ENCODE assay signal across 15 cellular contexts in genomic region chr1:184049836-184050468, GRCh38. TPM values are rescaled to one million over a fixed set of nuclear protein-coding genes. Genes with fewer than 3 reads are reported as not detected.
DNase-seq lines count a peak whose midpoint lies in the region; ATAC-seq, FAIRE-seq and TF ChIP-seq lines count a peak whose summit lies in the region.
"Had no signal": no experiment of that assay in that cellular context is flagged by ENCODE, and none has a peak within 500 bp of the region (broad histone marks: within the 10 kb centered on the region; RNA-seq: fewer than 3 reads in every experiment).

No MANE protein-coding gene starts in this region.

- no TSS peak for BruUV-seq in K562 (replicated peaks; lab: Mats Ljungman, UMichigan)

- H3K27me3 ChIP-seq in MM.1S (replicated peaks; ENCODE audit: insufficient read depth, low read length) (no peaks in the 10 kb centered on the region), K562 (ENCODE audit: control insufficient read depth in 2 of 2, insufficient read depth in 2 of 2, low read length in 2 of 2) (no peaks in the 10 kb centered on the region)

- in situ Hi-C loops in K562 (cut with MboI) = no loop called here

- peak overlapping the region; percentile 87; the same call in 1 of the 2 replicates for H2AFZ ChIP-seq in MM.1S (ENCODE audit: low read length)
- H2AFZ ChIP-seq in K562 (ENCODE audit: low read depth, low read length) = no peak overlapping the region

- peak overlapping the region; percentile 20 for H3K27ac Mint-ChIP-seq in activated CD4-positive, alpha-beta T cell treated with anti-CD3 and anti-CD28 coated beads, Interleukin-2, amount 10 ng/mL, durations not matched to agents 24 days and 14 days
- H3K27ac Mint-ChIP-seq in neural crest cell (ENCODE audit: unreplicated experiment) = no peak overlapping the region

- ATAC-seq in K562 (no peak), GM19467 (IDR thresholded peaks at IDR 0.05; ENCODE audit: unreplicated experiment) (no peak), GM21737 (IDR thresholded peaks at IDR 0.05; ENCODE audit: unreplicated experiment) (no peak)
- ATAC-seq: A549, esophagus mucosa had no signal

- H3K4me3 Mint-ChIP-seq in activated CD4-positive, alpha-beta T cell treated with anti-CD3 and anti-CD28 coated beads, Interleukin-2, amount 10 ng/mL, durations not matched to agents 24 days and 14 days = peak overlapping the region; percentile 29
- peak overlapping the region; percentile 95 for H3K4me3 Mint-ChIP-seq in neural crest cell

- H3K9me3 ChIP-seq in MM.1S (replicated peaks; ENCODE audit: insufficient read depth, low read length) = no peaks in the 10 kb centered on the region
- peaks cover under 1% of the 10 kb centered on the region; the same call in 1 of the 2 replicates for H3K9me3 ChIP-seq in K562 (replicated peaks; ENCODE audit: control insufficient read depth, insufficient read depth, low read depth, low read length)
- H3K9me3 ChIP-seq: neutrophil, thoracic aorta had no signal

- H3K4me3 ChIP-seq in MM.1S (ENCODE audit: low read length) = no peak overlapping the region
- no peak overlapping the region for H3K4me3 ChIP-seq in K562

- intact Hi-C loops in activated CD4-positive, alpha-beta T cell treated with anti-CD3 and anti-CD28 coated beads, Interleukin-2, amount 10 ng/mL, durations not matched to agents 24 days and 14 days (cut with micrococcal nuclease) = loop anchor here (2.0 to 5.0 kb wide), 3 partner anchors 133 to 398 kb away; partner anchors contain the start of genes APOBEC4 and C1orf21
- intact Hi-C loops in K562 (cut with micrococcal nuclease) = loop anchor here (5.0 to 10.0 kb wide), 2 partner anchors 58 to 415 kb away; partner anchors contain the start of gene ARPC5

- H3K27ac ChIP-seq in MM.1S (ENCODE audit: low read length) = peak overlapping the region; percentile 87; the same call in 1 of the 2 replicates
- H3K27ac ChIP-seq in K562 (ENCODE audit: extremely low read depth, low read depth, low read length) = no peak overlapping the region
- H3K27ac ChIP-seq: neutrophil had no signal

- H3K4me1 Mint-ChIP-seq in activated CD4-positive, alpha-beta T cell treated with anti-CD3 and anti-CD28 coated beads, Interleukin-2, amount 10 ng/mL, durations not matched to agents 24 days and 14 days = peaks cover 26% of the 10 kb centered on the region
- peaks cover 53% of the 10 kb centered on the region for H3K4me1 Mint-ChIP-seq in neural crest cell

- no peak for TF ChIP-seq CTCF in MM.1S (IDR thresholded peaks at IDR 0.05; ENCODE audit: low read length)
- TF ChIP-seq CTCF in K562 (IDR thresholded peaks at IDR 0.05 in 2 of 3, conservative IDR thresholded peaks at IDR 0.05 in 1 of 3; ENCODE audit: insufficient read depth in 2 of 3, low read depth in 1 of 3, low read length in 3 of 3) = no peak
- TF ChIP-seq CTCF in neural crest cell (conservative IDR thresholded peaks at IDR 0.05) = no peak

- FAIRE-seq in K562 (lab: Jason Lieb, UNC) = no peak
- FAIRE-seq: A549 had no signal

- H3K4me2 ChIP-seq in MM.1S (ENCODE audit: low read depth, low read length) = peak overlapping the region; percentile 81; the same call in 1 of the 2 replicates
- no peak overlapping the region for H3K4me2 ChIP-seq in K562 (ENCODE audit: insufficient read depth, low read length)

- POLR2A ChIA-PET in K562 (lab: Yijun Ruan, JAX) = interaction anchor here (0.6 to 2.9 kb wide), 5 partner anchors 10 to 37 kb away, joined by 3 to 21 read pairs (median 11); partner anchors contain the start of gene COLGALT2

- H3K9me1 ChIP-seq in K562 (ENCODE audit: control insufficient read depth, insufficient read depth, low read length) = no peaks in the 10 kb centered on the region

- no peak for DNase-seq in activated CD4-positive, alpha-beta T cell treated with anti-CD3 and anti-CD28 coated beads, Interleukin-2, amount 10 ng/mL, durations not matched to agents 24 days and 14 days
- no peak for DNase-seq in activated CD4-positive, alpha-beta T cell treated with anti-CD3 and anti-CD28 coated beads, Interleukin-2, amount 50 U/mL, for 48 hours
- DNase-seq in MM.1S (no peak), K562 (ENCODE audit: extremely low read depth in 1 of 4, low spot score in 3 of 4) (no peak), neural crest cell (ENCODE audit: low read depth, low spot score) (no peak), T-helper 9 cell (no peak)
- DNase-seq: activated CD4-positive, alpha-beta T cell treated with anti-CD3 and anti-CD28 coated beads for 1 hour; hippocampal formation; NCI-H2171 treated with DMSO at 0.1 percent for 48 hours had no signal

- no peaks in the 10 kb centered on the region for H3K36me3 ChIP-seq in MM.1S (replicated peaks; ENCODE audit: insufficient read depth, low read length)
- peaks cover 16% of the 10 kb centered on the region for H3K36me3 ChIP-seq in K562 (ENCODE audit: control insufficient read depth, insufficient read depth, low read length)
- H3K36me3 ChIP-seq: thoracic aorta had no signal

- H3K27me3 Mint-ChIP-seq in activated CD4-positive, alpha-beta T cell treated with anti-CD3 and anti-CD28 coated beads, Interleukin-2, amount 10 ng/mL, durations not matched to agents 24 days and 14 days = peaks cover 29% of the 10 kb centered on the region
- peaks cover 1% of the 10 kb centered on the region for H3K27me3 Mint-ChIP-seq in neural crest cell (ENCODE audit: low read depth)

- 49% methylated on average over 2 of the region's 2 CpGs for WGBS in K562 (ENCODE audit: insufficient coverage, low coverage, missing lambda C conversion rate)

- H3K36me3 Mint-ChIP-seq in activated CD4-positive, alpha-beta T cell treated with anti-CD3 and anti-CD28 coated beads, Interleukin-2, amount 10 ng/mL, durations not matched to agents 24 days and 14 days (ENCODE audit: low read depth) = peaks cover 12% of the 10 kb centered on the region
- peaks cover 4% of the 10 kb centered on the region for H3K36me3 Mint-ChIP-seq in neural crest cell (ENCODE audit: low read depth)

- no peaks in the 10 kb centered on the region for H4K20me1 ChIP-seq in MM.1S (ENCODE audit: insufficient read depth, low read length)
- H4K20me1 ChIP-seq in K562 (replicated peaks; ENCODE audit: control insufficient read depth, insufficient read depth, low read length) = no peaks in the 10 kb centered on the region

- H3K79me2 ChIP-seq in MM.1S (ENCODE audit: low read length) (peaks cover 32% of the 10 kb centered on the region), K562 (ENCODE audit: control insufficient read depth, insufficient read depth, low read length) (peaks cover 41% of the 10 kb centered on the region)

- H3K9me3 Mint-ChIP-seq in activated CD4-positive, alpha-beta T cell treated with anti-CD3 and anti-CD28 coated beads, Interleukin-2, amount 10 ng/mL, durations not matched to agents 24 days and 14 days = peaks cover 6% of the 10 kb centered on the region
- H3K9me3 Mint-ChIP-seq in neural crest cell = no peaks in the 10 kb centered on the region

- H3K9ac ChIP-seq in MM.1S (ENCODE audit: low read length) (no peak overlapping the region; the same call in 1 of the 2 replicates), K562 (ENCODE audit: insufficient read depth in 1 of 2, low read depth in 2 of 2, low read length in 2 of 2) (peak overlapping the region in 1 of 2 experiments; percentile 99; a peak in 1 of 4 replicates)

- TF ChIP-seq EP300 in K562 (IDR thresholded peaks at IDR 0.05; ENCODE audit: low read length) = no peak

- H3F3A ChIP-seq in MM.1S (ENCODE audit: insufficient read depth, low read length) = peaks cover 22% of the 10 kb centered on the region

- no peak for TF ChIP-seq POLR2A in K562 (conservative IDR thresholded peaks at IDR 0.05)

- no peak for TF ChIP-seq RAD21 in K562 (CRISPR knock-in tag; conservative IDR thresholded peaks at IDR 0.05 in 1 of 2, IDR thresholded peaks at IDR 0.05 in 1 of 2)

- H3K4me1 ChIP-seq in MM.1S (ENCODE audit: low read length) = peaks cover 26% of the 10 kb centered on the region
- peaks cover 0 to 23% of the 10 kb centered on the region in 2 experiments; a peak in 4 of 5 replicates for H3K4me1 ChIP-seq in K562 (replicated peaks in 1 of 2; ENCODE audit: control insufficient read depth in 2 of 2, insufficient read depth in 2 of 2, low read length in 2 of 2)

- no peaks in the 10 kb centered on the region for H3K9me2 ChIP-seq in MM.1S (replicated peaks; ENCODE audit: insufficient read depth, low read length)

- CTCF ChIA-PET in K562 (lab: Yijun Ruan, JAX; ENCODE audit: low intra/inter-chr PET ratio) = no interaction called here

RNA-seq across cellular contexts. Expression of gene TSEN15, which starts 1.6 kb away (rescaled TPM):
- 44.9 and 48.3 TPM in 2 replicates for total RNA-seq in activated CD4-positive, alpha-beta T cell treated with anti-CD3 and anti-CD28 coated beads, Interleukin-2, amount 10 ng/mL, durations not matched to agents 24 days and 14 days
- 40.1 and 121 TPM in 2 replicates for total RNA-seq in K562 (2011; cell fraction: chromatin; rRNA removed; ENCODE audit: low replicate concordance)
- 27.5 and 40.1 TPM in 2 replicates for total RNA-seq in K562 (2011; cell fraction: nucleolus; rRNA removed)
- 71.9 and 122 TPM in 2 replicates for total RNA-seq in K562 (2011; cell fraction: nucleoplasm; rRNA removed)
- total RNA-seq in K562 (2014; rRNA removed) = 82.8 and 83.9 TPM in 2 replicates
- 121 and 146 TPM in 2 replicates for total RNA-seq in K562 (2014; rRNA removed; fragmentation: Illumina TruSeq; extraction: Trizol)
- total RNA-seq in K562 (2015; rRNA removed; fragmentation: Illumina TruSeq; extraction: Trizol) = 83.2 and 92.8 TPM in 2 replicates
- 81.9 and 86.4 TPM in 2 replicates for total RNA-seq in K562 (2021)
- 97.1 and 108 TPM in 2 replicates for polyA plus RNA-seq in K562 (2011; rRNA removed)
- polyA plus RNA-seq in K562 (2011; cell fraction: cytosol; rRNA removed) = 28.9 and 65.9 TPM in 2 replicates
- 65.9 and 104 TPM in 2 replicates for polyA plus RNA-seq in K562 (2011; cell fraction: nucleus; rRNA removed)
- polyA plus RNA-seq in K562 (2012) = 56.9 and 143 TPM in 2 replicates
- 106 and 118 TPM in 2 replicates for polyA plus RNA-seq in K562 (2014; fragmentation: Illumina TruSeq; extraction: Trizol)
- 10 to 100 TPM; 25.6 to 36.1 TPM for polyA plus RNA-seq in K562 (2014; fragmentation: Nextera tagmentation; extraction: Ambion mirVana)
- polyA plus RNA-seq in K562 (2014; rRNA removed) = 91.3 and 104 TPM in 2 replicates
- 87.9 and 108 TPM in 2 replicates for polyA minus RNA-seq in K562 (2011; rRNA and poly(A)+ RNA removed)
- polyA minus RNA-seq in K562 (2011; cell fraction: cytosol; rRNA and poly(A)+ RNA removed) = 43.4 and 50.1 TPM in 2 replicates
- 69.7 and 127 TPM in 2 replicates for polyA minus RNA-seq in K562 (2011; cell fraction: nucleus; rRNA and poly(A)+ RNA removed)
- total RNA-seq in neural crest cell = 50.2 and 50.5 TPM in 2 replicates

RNA-seq across cellular contexts. Expression of gene COLGALT2, which starts 12.4 kb away (rescaled TPM):
- 1.3 and 1.7 TPM in 2 replicates for total RNA-seq in activated CD4-positive, alpha-beta T cell treated with anti-CD3 and anti-CD28 coated beads, Interleukin-2, amount 10 ng/mL, durations not matched to agents 24 days and 14 days
- 26.9 and 36.6 TPM in 2 replicates for total RNA-seq in K562 (2011; cell fraction: chromatin; rRNA removed; ENCODE audit: low replicate concordance)
- total RNA-seq in K562 (2011; cell fraction: nucleolus; rRNA removed) = 22.2 TPM in 2 replicates
- total RNA-seq in K562 (2011; cell fraction: nucleoplasm; rRNA removed) = 33.3 and 42.1 TPM in 2 replicates
- total RNA-seq in K562 (2014; rRNA removed) = 18.8 and 19.1 TPM in 2 replicates
- total RNA-seq in K562 (2014; rRNA removed; fragmentation: Illumina TruSeq; extraction: Trizol) = 19.2 and 23.0 TPM in 2 replicates
- total RNA-seq in K562 (2015; rRNA removed; fragmentation: Illumina TruSeq; extraction: Trizol) = 11.3 and 11.6 TPM in 2 replicates
- total RNA-seq in K562 (2021) = 23.2 and 29.1 TPM in 2 replicates
- polyA plus RNA-seq in K562 (2011; rRNA removed) = 7.4 and 9.3 TPM in 2 replicates
- 8.1 and 8.2 TPM in 2 replicates for polyA plus RNA-seq in K562 (2011; cell fraction: cytosol; rRNA removed)
- polyA plus RNA-seq in K562 (2011; cell fraction: nucleus; rRNA removed) = 36.5 and 59.0 TPM in 2 replicates
- polyA plus RNA-seq in K562 (2012) = 16.0 and 73.3 TPM in 2 replicates
- 29.3 and 32.1 TPM in 2 replicates for polyA plus RNA-seq in K562 (2014; fragmentation: Illumina TruSeq; extraction: Trizol)
- 10 to 100 TPM; 12.1 to 22.4 TPM for polyA plus RNA-seq in K562 (2014; fragmentation: Nextera tagmentation; extraction: Ambion mirVana)
- polyA plus RNA-seq in K562 (2014; rRNA removed) = 15.8 and 18.5 TPM in 2 replicates
- 9.9 and 12.4 TPM in 2 replicates for polyA minus RNA-seq in K562 (2011; rRNA and poly(A)+ RNA removed)
- polyA minus RNA-seq in K562 (2011; cell fraction: cytosol; rRNA and poly(A)+ RNA removed) = 8.8 and 9.0 TPM in 2 replicates
- polyA minus RNA-seq in K562 (2011; cell fraction: nucleus; rRNA and poly(A)+ RNA removed) = 21.8 and 22.5 TPM in 2 replicates
- 15.8 and 16.0 TPM in 2 replicates for total RNA-seq in neural crest cell
